In the genomic region with DNA sequence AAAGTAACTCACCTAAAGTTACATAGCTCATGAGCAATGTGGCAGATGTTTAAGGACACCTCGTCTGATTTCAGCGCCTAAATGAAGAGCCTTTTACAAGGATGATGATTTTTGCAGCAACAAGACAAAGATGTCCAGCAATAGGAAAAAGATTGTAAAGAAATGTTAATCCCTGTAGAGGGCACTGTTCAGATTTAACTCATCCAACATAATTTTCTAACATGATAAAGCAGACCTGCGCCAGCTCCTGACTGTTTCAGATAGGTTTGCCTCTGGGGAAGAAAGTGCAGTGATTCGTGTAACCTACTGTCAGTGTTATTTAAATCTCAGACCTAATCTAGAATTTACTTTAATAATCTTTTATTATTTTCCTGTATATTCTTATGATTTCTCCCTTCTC, we compare ENCODE assay signal across 9 cellular contexts.
A peak's percentile ranks its signal among the peaks of the same experiment; 100 is the strongest.
DNase-seq lines count a peak whose midpoint lies in the region; ATAC-seq and TF ChIP-seq lines count a peak whose summit lies in the region.
"Had no signal": no experiment of that assay in that cellular context is flagged by ENCODE, and none has a peak within 500 bp of the region (broad histone marks: within the 10 kb centered on the region; RNA-seq: fewer than 3 reads in every experiment).

No MANE protein-coding gene starts in this region.

- DNase-seq in AG10803 (ENCODE audit: low read depth): peak; percentile 31
- DNase-seq in HAP-1 (ENCODE audit: low spot score in 2 of 2): peak; percentile 12 to 57
- peak; percentile 19 for DNase-seq in kidney glomerular epithelial cell (lab: John Stamatoyannopoulos, UW)
- DNase-seq in activated T-cell treated with anti-CD3 and anti-CD28 coated beads, Interleukin-2, amount 50 U/mL, for 48 hours: no peak
- no peak for DNase-seq in activated T-cell treated with anti-CD3 and anti-CD28 coated beads, Interleukin-2, amount 50 U/mL, for 24 hours
- DNase-seq in T1000 (lab: John Stamatoyannopoulos, UW): no peak
- DNase-seq in SW 1271 (lab: John Stamatoyannopoulos, UW): no peak
- DNase-seq: activated T-cell treated with anti-CD3 and anti-CD28 coated beads, Interleukin-2, amount 50 U/mL, for 1 hour had no signal

- ATAC-seq in SK-N-SH treated with all-trans-retinoic acid at 6 μM for 48 hours: peak; percentile 90

- no peaks in the 10 kb centered on the region for H3K36me3 ChIP-seq in HAP-1 (replicated peaks)

- H3K36me3 Mint-ChIP-seq in activated T-cell treated with anti-CD3 and anti-CD28 coated beads, Interleukin-2, amount 50 U/mL, for 24 hours (ENCODE audit: low read depth): no peaks in the 10 kb centered on the region

- no peaks in the 10 kb centered on the region for H3K4me1 ChIP-seq in HAP-1

- H3K4me1 Mint-ChIP-seq in activated T-cell treated with anti-CD3 and anti-CD28 coated beads, Interleukin-2, amount 50 U/mL, for 24 hours (ENCODE audit: low read depth): no peaks in the 10 kb centered on the region

- H3K27me3 ChIP-seq in HAP-1 (ENCODE audit: low read depth): no peaks in the 10 kb centered on the region

- H3K9me3 ChIP-seq in HAP-1: peaks cover 6% of the 10 kb centered on the region; the same call in 1 of the 2 replicates

- H3K4me3 Mint-ChIP-seq in activated T-cell treated with anti-CD3 and anti-CD28 coated beads, Interleukin-2, amount 50 U/mL, for 24 hours: no peak overlapping the region

- peaks cover 2% of the 10 kb centered on the region for H3K27me3 Mint-ChIP-seq in activated T-cell treated with anti-CD3 and anti-CD28 coated beads, Interleukin-2, amount 50 U/mL, for 24 hours

- no peak overlapping the region for H3K27ac Mint-ChIP-seq in activated T-cell treated with anti-CD3 and anti-CD28 coated beads, Interleukin-2, amount 50 U/mL, for 24 hours

- in situ Hi-C loops in HAP-1 (cut with MboI; ENCODE audit: low sequenced_read_pairs): no loop called here

- H3K4me3 ChIP-seq in AG10803 (ENCODE audit: low read length): no peak overlapping the region
- no peak overlapping the region for H3K4me3 ChIP-seq in HAP-1

- peak; percentile 42 for TF ChIP-seq CTCF in AG10803 (conservative IDR thresholded peaks at IDR 0.05; ENCODE audit: low read length)

- no peaks in the 10 kb centered on the region for H3K9me3 Mint-ChIP-seq in activated T-cell treated with anti-CD3 and anti-CD28 coated beads, Interleukin-2, amount 50 U/mL, for 24 hours

TF ChIP-seq in SK-N-SH treated with all-trans-retinoic acid at 6 μM for 48 hours, 23 proteins besides CTCF, POLR2A, EP300 and RAD21:
- TF ChIP-seq, protein P1, sequence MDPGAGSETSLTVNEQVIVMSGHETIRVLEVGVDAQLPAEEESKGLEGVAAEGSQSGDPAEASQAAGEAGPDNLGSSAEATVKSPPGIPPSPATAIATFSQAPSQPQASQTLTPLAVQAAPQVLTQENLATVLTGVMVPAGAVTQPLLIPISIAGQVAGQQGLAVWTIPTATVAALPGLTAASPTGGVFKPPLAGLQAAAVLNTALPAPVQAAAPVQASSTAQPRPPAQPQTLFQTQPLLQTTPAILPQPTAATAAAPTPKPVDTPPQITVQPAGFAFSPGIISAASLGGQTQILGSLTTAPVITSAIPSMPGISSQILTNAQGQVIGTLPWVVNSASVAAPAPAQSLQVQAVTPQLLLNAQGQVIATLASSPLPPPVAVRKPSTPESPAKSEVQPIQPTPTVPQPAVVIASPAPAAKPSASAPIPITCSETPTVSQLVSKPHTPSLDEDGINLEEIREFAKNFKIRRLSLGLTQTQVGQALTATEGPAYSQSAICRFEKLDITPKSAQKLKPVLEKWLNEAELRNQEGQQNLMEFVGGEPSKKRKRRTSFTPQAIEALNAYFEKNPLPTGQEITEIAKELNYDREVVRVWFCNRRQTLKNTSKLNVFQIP (CRISPR knock-in tag; IDR thresholded peaks at IDR 0.05; ENCODE audit: borderline replicate concordance, low read depth): no peak
- TF ChIP-seq OSR1 (CRISPR knock-in tag; IDR thresholded peaks at IDR 0.05) (no peak), RARB (CRISPR knock-in tag; IDR thresholded peaks at IDR 0.05) (no peak), PPARA (CRISPR knock-in tag; IDR thresholded peaks at IDR 0.05; ENCODE audit: borderline replicate concordance) (no peak), GLIS3 (CRISPR knock-in tag; IDR thresholded peaks at IDR 0.05) (no peak), ZFP3 (CRISPR knock-in tag; IDR thresholded peaks at IDR 0.05) (no peak), ESRRG (CRISPR knock-in tag; IDR thresholded peaks at IDR 0.05) (no peak), CSDC2 (CRISPR knock-in tag; IDR thresholded peaks at IDR 0.05) (no peak), ZFP30 (CRISPR knock-in tag; IDR thresholded peaks at IDR 0.05) (no peak), TCF4 (CRISPR knock-in tag; IDR thresholded peaks at IDR 0.05; ENCODE audit: borderline replicate concordance) (no peak), BACH2 (CRISPR knock-in tag; IDR thresholded peaks at IDR 0.05; ENCODE audit: borderline replicate concordance) (no peak), ARNTL (CRISPR knock-in tag; IDR thresholded peaks at IDR 0.05; ENCODE audit: borderline replicate concordance, low read depth) (no peak), SNAI2 (CRISPR knock-in tag; IDR thresholded peaks at IDR 0.05) (no peak), ZNF8 (CRISPR knock-in tag; IDR thresholded peaks at IDR 0.05) (no peak), ZNF70 (CRISPR knock-in tag; IDR thresholded peaks at IDR 0.05) (no peak), ZC3H10 (CRISPR knock-in tag; IDR thresholded peaks at IDR 0.05) (no peak), ISL1 (CRISPR knock-in tag; IDR thresholded peaks at IDR 0.05) (no peak)
- TF ChIP-seq, protein P2, sequence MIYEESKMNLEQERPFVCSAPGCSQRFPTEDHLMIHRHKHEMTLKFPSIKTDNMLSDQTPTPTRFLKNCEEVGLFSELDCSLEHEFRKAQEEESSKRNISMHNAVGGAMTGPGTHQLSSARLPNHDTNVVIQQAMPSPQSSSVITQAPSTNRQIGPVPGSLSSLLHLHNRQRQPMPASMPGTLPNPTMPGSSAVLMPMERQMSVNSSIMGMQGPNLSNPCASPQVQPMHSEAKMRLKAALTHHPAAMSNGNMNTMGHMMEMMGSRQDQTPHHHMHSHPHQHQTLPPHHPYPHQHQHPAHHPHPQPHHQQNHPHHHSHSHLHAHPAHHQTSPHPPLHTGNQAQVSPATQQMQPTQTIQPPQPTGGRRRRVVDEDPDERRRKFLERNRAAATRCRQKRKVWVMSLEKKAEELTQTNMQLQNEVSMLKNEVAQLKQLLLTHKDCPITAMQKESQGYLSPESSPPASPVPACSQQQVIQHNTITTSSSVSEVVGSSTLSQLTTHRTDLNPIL (CRISPR knock-in tag; IDR thresholded peaks at IDR 0.05; ENCODE audit: low read depth): no peak
- TF ChIP-seq, protein P3, sequence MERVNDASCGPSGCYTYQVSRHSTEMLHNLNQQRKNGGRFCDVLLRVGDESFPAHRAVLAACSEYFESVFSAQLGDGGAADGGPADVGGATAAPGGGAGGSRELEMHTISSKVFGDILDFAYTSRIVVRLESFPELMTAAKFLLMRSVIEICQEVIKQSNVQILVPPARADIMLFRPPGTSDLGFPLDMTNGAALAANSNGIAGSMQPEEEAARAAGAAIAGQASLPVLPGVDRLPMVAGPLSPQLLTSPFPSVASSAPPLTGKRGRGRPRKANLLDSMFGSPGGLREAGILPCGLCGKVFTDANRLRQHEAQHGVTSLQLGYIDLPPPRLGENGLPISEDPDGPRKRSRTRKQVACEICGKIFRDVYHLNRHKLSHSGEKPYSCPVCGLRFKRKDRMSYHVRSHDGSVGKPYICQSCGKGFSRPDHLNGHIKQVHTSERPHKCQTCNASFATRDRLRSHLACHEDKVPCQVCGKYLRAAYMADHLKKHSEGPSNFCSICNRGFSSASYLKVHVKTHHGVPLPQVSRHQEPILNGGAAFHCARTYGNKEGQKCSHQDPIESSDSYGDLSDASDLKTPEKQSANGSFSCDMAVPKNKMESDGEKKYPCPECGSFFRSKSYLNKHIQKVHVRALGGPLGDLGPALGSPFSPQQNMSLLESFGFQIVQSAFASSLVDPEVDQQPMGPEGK (CRISPR knock-in tag; IDR thresholded peaks at IDR 0.05; ENCODE audit: borderline replicate concordance): no peak
- TF ChIP-seq, protein P4, sequence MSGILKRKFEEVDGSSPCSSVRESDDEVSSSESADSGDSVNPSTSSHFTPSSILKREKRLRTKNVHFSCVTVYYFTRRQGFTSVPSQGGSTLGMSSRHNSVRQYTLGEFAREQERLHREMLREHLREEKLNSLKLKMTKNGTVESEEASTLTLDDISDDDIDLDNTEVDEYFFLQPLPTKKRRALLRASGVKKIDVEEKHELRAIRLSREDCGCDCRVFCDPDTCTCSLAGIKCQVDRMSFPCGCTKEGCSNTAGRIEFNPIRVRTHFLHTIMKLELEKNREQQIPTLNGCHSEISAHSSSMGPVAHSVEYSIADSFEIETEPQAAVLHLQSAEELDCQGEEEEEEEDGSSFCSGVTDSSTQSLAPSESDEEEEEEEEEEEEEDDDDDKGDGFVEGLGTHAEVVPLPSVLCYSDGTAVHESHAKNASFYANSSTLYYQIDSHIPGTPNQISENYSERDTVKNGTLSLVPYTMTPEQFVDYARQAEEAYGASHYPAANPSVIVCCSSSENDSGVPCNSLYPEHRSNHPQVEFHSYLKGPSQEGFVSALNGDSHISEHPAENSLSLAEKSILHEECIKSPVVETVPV (CRISPR knock-in tag; IDR thresholded peaks at IDR 0.05): no peak

Comparison
In these comparisons a context has a peak if more than half of its experiments do, and no peak if none do; other contexts are left out.
1. DNase-seq: peak in AG10803 (single experiment), HAP-1 (2 of 2) and kidney glomerular epithelial cell (single experiment); none in activated T-cell treated with anti-CD3 and anti-CD28 coated beads, Interleukin-2, amount 50 U/mL, for 48 hours (0 of 2), activated T-cell treated with anti-CD3 and anti-CD28 coated beads, Interleukin-2, amount 50 U/mL, for 24 hours (single experiment), T1000 (single experiment) and SW 1271 (0 of 2).